In the genomic region with DNA sequence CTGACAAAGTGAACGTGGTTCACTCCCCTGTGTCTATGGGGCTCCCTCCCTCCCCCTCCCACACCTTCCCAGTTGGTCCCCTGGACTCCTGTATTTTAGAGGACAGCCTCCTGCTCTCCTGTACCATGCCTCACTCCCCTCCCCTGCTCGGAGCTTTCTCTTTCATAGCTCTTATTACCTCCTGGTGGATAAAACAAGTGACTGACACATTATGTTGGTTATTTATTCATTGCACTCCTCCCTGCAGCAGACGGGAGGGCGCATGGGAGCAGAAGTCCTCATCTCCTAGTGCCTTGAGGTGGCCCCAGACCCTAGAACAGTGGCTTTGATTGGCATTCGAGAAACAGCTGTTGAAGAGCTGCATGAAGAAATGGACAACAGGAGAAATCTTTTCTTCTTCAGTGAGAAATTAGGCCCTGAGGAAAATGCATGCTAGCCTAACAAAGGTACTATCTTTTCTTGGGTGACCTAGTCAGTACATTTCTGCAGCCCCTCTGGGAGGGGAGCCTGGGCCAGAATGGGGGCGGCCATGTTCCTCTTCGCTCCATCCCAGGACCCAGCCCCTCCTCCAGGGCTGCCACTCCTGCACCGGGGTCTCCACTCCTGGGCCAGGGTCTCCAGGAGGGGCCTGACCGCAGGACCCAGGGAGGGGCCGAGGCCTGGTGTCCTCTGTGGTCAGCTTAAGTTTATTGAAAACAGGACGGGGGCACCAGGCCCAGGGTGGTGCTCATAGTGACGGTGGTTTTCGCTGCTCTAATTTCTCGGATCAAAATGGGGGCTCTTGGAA, we compare ENCODE assay signal across 28 cellular contexts. TPM values are rescaled to one million over a fixed set of nuclear protein-coding genes. Genes with fewer than 3 reads are reported as not detected.
DNase-seq lines count a peak whose midpoint lies in the region; ATAC-seq and TF ChIP-seq lines count a peak whose summit lies in the region.
"Had no signal": no experiment of that assay in that cellular context is flagged by ENCODE, and none has a peak within 500 bp of the region (broad histone marks: within the 10 kb centered on the region; RNA-seq: fewer than 3 reads in every experiment).

No MANE protein-coding gene starts in this region.

- no peaks in the 10 kb centered on the region for H3K27me3 ChIP-seq in colonic mucosa
- peaks cover 0 to 54% (median 0%) of the 10 kb centered on the region in 3 donors for H3K27me3 ChIP-seq in stomach
- H3K27me3 ChIP-seq: testis, uterus had no signal

- H3K9me3 ChIP-seq in colonic mucosa, result no peaks in the 10 kb centered on the region
- H3K9me3 ChIP-seq in stomach, result no peaks in the 10 kb centered on the region
- H3K9me3 ChIP-seq: spleen, testis, uterus had no signal

- H3K27ac ChIP-seq in colonic mucosa (peak overlapping the region; percentile 56), stomach (peak overlapping the region in 4 of 5 donors; percentile 52 to 79 (median 69))
- H3K27ac ChIP-seq: spleen, testis, uterus had no signal

- H3K27ac Mint-ChIP-seq in activated T-cell treated with anti-CD3 and anti-CD28 coated beads, Interleukin-2, amount 50 U/mL, for 72 hours, result peak overlapping the region; percentile 78
- H3K27ac Mint-ChIP-seq: stimulated activated memory B cell treated with anti-CD40 and anti-IgM and Interleukin-4, amounts not matched to agents 10 μg/mL and 1 μg/mL and 100 μg/mL, for 72 hours had no signal

- no peaks in the 10 kb centered on the region for H3K9me3 Mint-ChIP-seq in activated T-cell treated with anti-CD3 and anti-CD28 coated beads, Interleukin-2, amount 50 U/mL, for 72 hours
- H3K9me3 Mint-ChIP-seq: activated CD4-positive, alpha-beta T cell treated with anti-CD3 and anti-CD28 coated beads, Interleukin-2, amount 10 ng/mL, durations not matched to agents 7 days and 5 days; stimulated activated memory B cell treated with anti-CD40 and anti-IgM and Interleukin-4, amounts not matched to agents 10 μg/mL and 1 μg/mL and 100 μg/mL, for 72 hours had no signal

- TF ChIP-seq EP300 in stomach (IDR thresholded peaks at IDR 0.05), result no peak

- ATAC-seq in activated T-cell treated with anti-CD3 and anti-CD28 coated beads, Interleukin-2, amount 50 U/mL, for 72 hours (replicated peaks in 1 of 2), result no peak
- ATAC-seq in GM21619 (IDR thresholded peaks at IDR 0.05; ENCODE audit: unreplicated experiment), result no peak
- ATAC-seq in GM18858 (IDR thresholded peaks at IDR 0.05; ENCODE audit: unreplicated experiment), result no peak
- ATAC-seq: SK-N-SH treated with all-trans-retinoic acid at 6 μM for 48 hours; stimulated activated memory B cell treated with anti-CD40 and anti-IgM and Interleukin-4, amounts not matched to agents 10 μg/mL and 1 μg/mL and 100 μg/mL, for 72 hours had no signal

- H3K4me3 ChIP-seq in colonic mucosa, result no peak overlapping the region
- no peak overlapping the region for H3K4me3 ChIP-seq in stomach
- H3K4me3 ChIP-seq: spleen, testis, uterus had no signal

- H3K36me3 Mint-ChIP-seq in activated T-cell treated with anti-CD3 and anti-CD28 coated beads, Interleukin-2, amount 50 U/mL, for 72 hours (ENCODE audit: insufficient read depth in 2 of 2), result peaks cover 3 to 25% of the 10 kb centered on the region in 2 donors
- H3K36me3 Mint-ChIP-seq: stimulated activated memory B cell treated with anti-CD40 and anti-IgM and Interleukin-4, amounts not matched to agents 10 μg/mL and 1 μg/mL and 100 μg/mL, for 72 hours had no signal

- no peak for DNase-seq in activated T-cell treated with anti-CD3 and anti-CD28 coated beads, Interleukin-2, amount 50 U/mL, for 72 hours
- DNase-seq in activated T-cell treated with anti-CD3 and anti-CD28 coated beads for 4 hours (no peak), NCI-H526 treated with DMSO at 0.1 percent for 48 hours (lab: John Stamatoyannopoulos, UW) (peak; percentile 46), colonic mucosa (no peak), stomach (no peak), NCI-H1105 (lab: John Stamatoyannopoulos, UW) (no peak)
- DNase-seq: activated CD4-positive, alpha-beta T cell treated with anti-CD3 and anti-CD28 coated beads, Interleukin-2, amount 10 ng/mL, durations not matched to agents 7 days and 5 days; activated CD8-positive, alpha-beta memory T cell treated with anti-CD3 and anti-CD28 coated beads, Interleukin-2, amount 50 U/mL, for 48 hours; activated effector memory CD4-positive, alpha-beta T cell treated with Interleukin-2 at 50 U/mL for 16 hours; effector CD4-positive, alpha-beta T cell; head of caudate nucleus; kidney glomerular epithelial cell; NCI-H1417 treated with DMSO at 0.1 percent for 48 hours; NCI-H748 treated with DMSO at 0.1 percent for 48 hours; spleen; stimulated activated CD4-positive, alpha-beta T cell treated with anti-CD3 and anti-CD28 coated beads, Interleukin-2, amount 100 ng/mL, for 48 hours; testis; uterus had no signal

- peak overlapping the region in 1 of 2 donors; percentile 36 for H3K4me3 Mint-ChIP-seq in activated T-cell treated with anti-CD3 and anti-CD28 coated beads, Interleukin-2, amount 50 U/mL, for 72 hours
- H3K4me3 Mint-ChIP-seq: activated CD4-positive, alpha-beta T cell treated with anti-CD3 and anti-CD28 coated beads, Interleukin-2, amount 10 ng/mL, durations not matched to agents 7 days and 5 days; stimulated activated memory B cell treated with anti-CD40 and anti-IgM and Interleukin-4, amounts not matched to agents 10 μg/mL and 1 μg/mL and 100 μg/mL, for 72 hours had no signal

- H3K4me1 ChIP-seq in colonic mucosa (no peaks in the 10 kb centered on the region), stomach (peaks cover 0 to 20% (median 7%) of the 10 kb centered on the region in 4 donors)
- H3K4me1 ChIP-seq: spleen, testis, uterus had no signal

- no peak overlapping the region for H3K9ac ChIP-seq in colonic mucosa (ENCODE audit: low read depth in 2 of 2, low read length in 2 of 2)

- no peak for TF ChIP-seq POLR2A in stomach (IDR thresholded peaks at IDR 0.05)

- intact Hi-C loops in colonic mucosa (cut with DNase I) (no loop called here), stomach (cut with DNase I; ENCODE audit: low total_unique reads) (no loop called here)

- no peaks in the 10 kb centered on the region for H3K27me3 Mint-ChIP-seq in activated T-cell treated with anti-CD3 and anti-CD28 coated beads, Interleukin-2, amount 50 U/mL, for 72 hours (ENCODE audit: low read depth)
- H3K27me3 Mint-ChIP-seq: activated CD4-positive, alpha-beta T cell treated with anti-CD3 and anti-CD28 coated beads, Interleukin-2, amount 10 ng/mL, durations not matched to agents 7 days and 5 days had no signal

- 81 to 88% (median 86%) methylated on average over 14 of the region's 14 CpGs for WGBS in stomach, 5 donors

- H3K36me3 ChIP-seq in colonic mucosa (no peaks in the 10 kb centered on the region), stomach (no peaks in the 10 kb centered on the region)
- H3K36me3 ChIP-seq: spleen, uterus had no signal

- peaks cover 59% of the 10 kb centered on the region for H3K4me1 Mint-ChIP-seq in activated T-cell treated with anti-CD3 and anti-CD28 coated beads, Interleukin-2, amount 50 U/mL, for 72 hours (ENCODE audit: low read depth)
- H3K4me1 Mint-ChIP-seq: stimulated activated memory B cell treated with anti-CD40 and anti-IgM and Interleukin-4, amounts not matched to agents 10 μg/mL and 1 μg/mL and 100 μg/mL, for 72 hours had no signal

- TF ChIP-seq CTCF in colonic mucosa (IDR thresholded peaks at IDR 0.05), result no peak
- no peak for TF ChIP-seq CTCF in stomach (IDR thresholded peaks at IDR 0.05)

RNA-seq across cellular contexts. Expression of gene TFF1, which starts 1.2 kb away (rescaled TPM):
- 1 to 10 TPM in 1 of 2 donors, under 1 TPM in 1; 0.97 to 1.7 TPM for total RNA-seq in activated T-cell treated with anti-CD3 and anti-CD28 coated beads, Interleukin-2, amount 50 U/mL, for 72 hours
- total RNA-seq in colonic mucosa, result 100 to 1,000 TPM; 233 to 916 TPM
- 1,000 to 10,000 TPM in 1 of 5 donors, 100 to 1,000 TPM in 1, 10 to 100 TPM in 2, not detected in 1; 62.4 to 1,697 (median 407) TPM for total RNA-seq in stomach
- polyA plus RNA-seq in stomach, result over 10,000 TPM in 1 of 3 donors, 1,000 to 10,000 TPM in 1, 100 to 1,000 TPM in 1; 385 to 10,944 (median 1,930) TPM
- total RNA-seq: activated CD4-positive, alpha-beta T cell treated with anti-CD3 and anti-CD28 coated beads, Interleukin-2, amount 10 ng/mL, durations not matched to agents 7 days and 5 days; cerebellum; epithelial cell of proximal tubule; lung microvascular endothelial cell; MCF 10A; osteoblast; spleen; T-helper 2 cell treated with Interferon-gamma antibody and Interleukin-4, amounts not matched to agents 100 ng/mL and 5 ng/mL, for 36 hours; testis; uterus had no signal
- polyA plus RNA-seq: spleen had no signal

RNA-seq across cellular contexts. Expression of gene TFF2, which starts 16.8 kb away (rescaled TPM):
- total RNA-seq in activated T-cell treated with anti-CD3 and anti-CD28 coated beads, Interleukin-2, amount 50 U/mL, for 72 hours, result not detected
- 1 to 10 TPM; 2.3 to 2.5 TPM for total RNA-seq in colonic mucosa
- total RNA-seq in stomach, result 1,000 to 10,000 TPM in 3 of 5 donors, 100 to 1,000 TPM in 1, 1 to 10 TPM in 1; 2.3 to 2,979 (median 1,039) TPM
- polyA plus RNA-seq in stomach, result 1,000 to 10,000 TPM in 2 of 3 donors, 100 to 1,000 TPM in 1; 154 to 2,390 (median 1,084) TPM
- total RNA-seq: activated CD4-positive, alpha-beta T cell treated with anti-CD3 and anti-CD28 coated beads, Interleukin-2, amount 10 ng/mL, durations not matched to agents 7 days and 5 days; cerebellum; epithelial cell of proximal tubule; lung microvascular endothelial cell; MCF 10A; osteoblast; spleen; T-helper 2 cell treated with Interferon-gamma antibody and Interleukin-4, amounts not matched to agents 100 ng/mL and 5 ng/mL, for 36 hours; testis; uterus had no signal

RNA-seq across cellular contexts. Expression of gene TMPRSS3, which starts 28.3 kb away (rescaled TPM):
- total RNA-seq in activated T-cell treated with anti-CD3 and anti-CD28 coated beads, Interleukin-2, amount 50 U/mL, for 72 hours, result 10 to 100 TPM; 57.1 to 91.9 TPM
- total RNA-seq in colonic mucosa (1 to 10 TPM in 1 of 2 donors, under 1 TPM in 1; 0.82 to 1.2 TPM), stomach (10 to 100 TPM in 2 of 5 donors, 1 to 10 TPM in 1, under 1 TPM in 1, not detected in 1; 0.45 to 37.9 (median 9.7) TPM)
- 1 to 10 TPM; 1.8 to 3.9 (median 3.7) TPM for polyA plus RNA-seq in stomach
- total RNA-seq: lung microvascular endothelial cell, osteoblast had no signal

RNA-seq across cellular contexts. Expression of gene UBASH3A, which starts 36.1 kb away (rescaled TPM):
- 10 to 100 TPM; 54.5 to 57.4 TPM for total RNA-seq in activated T-cell treated with anti-CD3 and anti-CD28 coated beads, Interleukin-2, amount 50 U/mL, for 72 hours
- 1 to 10 TPM in 1 of 2 donors, under 1 TPM in 1; 0.93 to 1.5 TPM for total RNA-seq in colonic mucosa
- 1 to 10 TPM in 2 of 5 donors, under 1 TPM in 2, not detected in 1; 0.29 to 4.6 (median 1.2) TPM for total RNA-seq in stomach
- under 1 TPM; 0.18 to 0.31 (median 0.25) TPM for polyA plus RNA-seq in stomach
- total RNA-seq: cerebellum, epithelial cell of proximal tubule, lung microvascular endothelial cell, MCF 10A, osteoblast had no signal

RNA-seq across cellular contexts. Expression of gene TFF3, which starts 52.4 kb away (rescaled TPM):
- total RNA-seq in activated T-cell treated with anti-CD3 and anti-CD28 coated beads, Interleukin-2, amount 50 U/mL, for 72 hours, result not detected
- total RNA-seq in colonic mucosa (1,000 to 10,000 TPM; 2,373 to 4,154 TPM), stomach (100 to 1,000 TPM in 2 of 5 donors, 10 to 100 TPM in 2, 1 to 10 TPM in 1; 2.0 to 488 (median 49.6) TPM)
- 10 to 100 TPM in 2 of 3 donors, 1 to 10 TPM in 1; 7.1 to 27.8 (median 26.8) TPM for polyA plus RNA-seq in stomach
- total RNA-seq: activated CD4-positive, alpha-beta T cell treated with anti-CD3 and anti-CD28 coated beads, Interleukin-2, amount 10 ng/mL, durations not matched to agents 7 days and 5 days; cerebellum; MCF 10A; osteoblast; T-helper 2 cell treated with Interferon-gamma antibody and Interleukin-4, amounts not matched to agents 100 ng/mL and 5 ng/mL, for 36 hours had no signal
